In the genomic region with DNA sequence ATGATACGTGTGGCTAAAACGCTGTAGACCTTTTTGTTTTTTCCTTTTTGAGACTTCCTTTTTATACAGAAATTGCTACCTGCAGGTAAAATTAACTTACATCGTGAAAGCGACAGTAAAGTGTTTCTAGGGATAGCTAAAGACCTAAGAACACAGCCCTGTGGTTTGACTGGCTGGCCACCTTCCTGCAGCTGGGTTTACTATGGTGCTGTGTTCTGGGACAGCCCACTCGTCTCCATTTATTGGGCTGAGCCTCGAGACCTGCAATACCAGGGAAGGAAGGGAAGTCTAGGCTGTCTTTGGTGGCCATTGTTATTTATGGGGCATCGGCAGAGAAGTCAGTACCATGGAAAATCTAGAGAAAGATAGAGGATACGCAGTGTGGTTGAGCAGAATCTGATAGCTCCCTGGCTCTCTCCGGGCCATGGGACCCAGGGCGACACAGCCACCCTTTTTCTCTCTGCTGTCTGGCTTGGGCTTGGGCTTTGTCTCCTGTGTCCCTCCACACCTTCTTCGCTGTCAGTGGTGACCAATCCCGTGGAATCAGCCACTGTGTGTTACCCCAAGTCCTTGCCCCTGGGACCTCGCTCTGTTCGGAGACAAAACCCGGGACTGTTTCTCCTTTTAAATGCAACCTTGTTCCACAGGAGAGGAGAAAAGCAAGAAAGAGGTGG, we compare ENCODE assay signal across 1 cellular context.
TF ChIP-seq lines count a peak whose summit lies in the region.

No MANE protein-coding gene starts in this region.

TF ChIP-seq in GM23338, 12 proteins besides CTCF, POLR2A, EP300 and RAD21:
- no peak for TF ChIP-seq ETS1 (IDR thresholded peaks at IDR 0.05)
- no peak for TF ChIP-seq EZH2 (IDR thresholded peaks at IDR 0.05; ENCODE audit: low read depth, unreplicated experiment)
- no peak for TF ChIP-seq STAT1 (IDR thresholded peaks at IDR 0.05; ENCODE audit: unreplicated experiment)
- TF ChIP-seq JUNB (IDR thresholded peaks at IDR 0.05; ENCODE audit: unreplicated experiment): no peak
- no peak for TF ChIP-seq CREB1 (CRISPR knock-in tag; IDR thresholded peaks at IDR 0.05; ENCODE audit: low read depth)
- TF ChIP-seq REST (IDR thresholded peaks at IDR 0.05; ENCODE audit: unreplicated experiment): no peak
- TF ChIP-seq ZNF331 (CRISPR knock-in tag; IDR thresholded peaks at IDR 0.05; ENCODE audit: low read depth): no peak
- TF ChIP-seq POLR2AphosphoS5 (IDR thresholded peaks at IDR 0.05; ENCODE audit: low read depth): no peak
- TF ChIP-seq ZNF462 (CRISPR knock-in tag; IDR thresholded peaks at IDR 0.05): no peak
- TF ChIP-seq ZNF114 (CRISPR knock-in tag; IDR thresholded peaks at IDR 0.05): no peak
